ENCODE assay signal across 23 cellular contexts in genomic region chr9:82558855-82559615, GRCh38.
DNase-seq lines count a peak whose midpoint lies in the region; ATAC-seq and TF ChIP-seq lines count a peak whose summit lies in the region.
"Had no signal": no experiment of that assay in that cellular context is flagged by ENCODE, and none has a peak within 500 bp of the region (broad histone marks: within the 10 kb centered on the region; RNA-seq: fewer than 3 reads in every experiment).

No MANE protein-coding gene starts in this region.

- no peak overlapping the region for H3K27ac ChIP-seq in substantia nigra (ENCODE audit: low read depth, low read length, poor library complexity, severe bottlenecking)
- no peak overlapping the region for H3K27ac ChIP-seq in gastrocnemius medialis
- H3K27ac ChIP-seq: spleen, uterus had no signal

- H3K4me1 ChIP-seq in gastrocnemius medialis = peaks cover 0 to 4% of the 10 kb centered on the region in 2 donors
- H3K4me1 ChIP-seq: uterus had no signal

- in situ Hi-C loops in gastrocnemius medialis (cut with MboI; ENCODE audit: low sequenced_read_pairs in 4 of 4) = no loop called here

- no peaks in the 10 kb centered on the region for H3K9me3 ChIP-seq in gastrocnemius medialis
- H3K9me3 ChIP-seq: uterus had no signal

- intact Hi-C loops in gastrocnemius medialis (cut with DNase I; ENCODE audit: low total_unique reads) = no loop called here

- no peak for TF ChIP-seq CTCF in type B pancreatic cell (conservative IDR thresholded peaks at IDR 0.05)
- no peak for TF ChIP-seq CTCF in gastrocnemius medialis (IDR thresholded peaks at IDR 0.05 in 4 of 5, conservative IDR thresholded peaks at IDR 0.05 in 1 of 5)

- TF ChIP-seq POLR2A in gastrocnemius medialis (IDR thresholded peaks at IDR 0.05) = no peak

- H3K9me3 Mint-ChIP-seq in type B pancreatic cell = no peaks in the 10 kb centered on the region
- peaks cover 4% of the 10 kb centered on the region for H3K9me3 Mint-ChIP-seq in activated T-cell treated with anti-CD3 and anti-CD28 coated beads, Interleukin-2, amount 50 U/mL, for 4 hours
- H3K9me3 Mint-ChIP-seq: effector memory CD8-positive, alpha-beta T cell; natural killer cell treated with Interleukin-12 subunit alpha and Interleukin-12 subunit beta and Interleukin-15 and Interleukin-18, amount 100 ng/mL, for 72 hours had no signal

- DNase-seq in NCI-H82 (lab: John Stamatoyannopoulos, UW) (peak; percentile 14), NCI-H82 treated with DMSO at 0.1 percent for 48 hours (lab: John Stamatoyannopoulos, UW; ENCODE audit: unreplicated experiment) (no peak), astrocyte of the hippocampus (ENCODE audit: low read depth, low spot score) (peak; percentile 40), left kidney (ENCODE audit: low read depth, low spot score) (peak; percentile 31), type B pancreatic cell (ENCODE audit: extremely low spot score, unreplicated experiment) (no peak), substantia nigra (lab: John Stamatoyannopoulos, UW) (no peak), gastrocnemius medialis (no peak)
- no peak for DNase-seq in activated T-cell treated with anti-CD3 and anti-CD28 coated beads, Interleukin-2, amount 50 U/mL, for 4 hours
- DNase-seq: 8988T; activated CD4-positive, alpha-beta T cell treated with anti-CD3 and anti-CD28 coated beads, Interleukin-2, amount 50 U/mL, for 48 hours; activated naive CD4-positive, alpha-beta T cell; C1 segment of cervical spinal cord; DMS79; effector memory CD8-positive, alpha-beta T cell; islet precursor cell; Karpas-422; NCI-H1417; NCI-H526 treated with DMSO at 0.1 percent for 48 hours; SIG-M5; spleen; uterus had no signal

- ATAC-seq in activated T-cell treated with anti-CD3 and anti-CD28 coated beads, Interleukin-2, amount 50 U/mL, for 4 hours = no peak
- ATAC-seq in gastrocnemius medialis = no peak
- ATAC-seq: effector memory CD8-positive, alpha-beta T cell; natural killer cell treated with Interleukin-12 subunit alpha and Interleukin-12 subunit beta and Interleukin-15 and Interleukin-18, amount 100 ng/mL, for 72 hours had no signal

- H3K36me3 Mint-ChIP-seq in type B pancreatic cell = no peaks in the 10 kb centered on the region
- H3K36me3 Mint-ChIP-seq in activated T-cell treated with anti-CD3 and anti-CD28 coated beads, Interleukin-2, amount 50 U/mL, for 4 hours (ENCODE audit: insufficient read depth) = no peaks in the 10 kb centered on the region
- H3K36me3 Mint-ChIP-seq: natural killer cell treated with Interleukin-12 subunit alpha and Interleukin-12 subunit beta and Interleukin-15 and Interleukin-18, amount 100 ng/mL, for 72 hours had no signal

- H3K4me3 ChIP-seq in gastrocnemius medialis = no peak overlapping the region
- H3K4me3 ChIP-seq: spleen, uterus had no signal

- peak overlapping the region; percentile 2 for H3K4me3 Mint-ChIP-seq in type B pancreatic cell
- no peak overlapping the region for H3K4me3 Mint-ChIP-seq in activated T-cell treated with anti-CD3 and anti-CD28 coated beads, Interleukin-2, amount 50 U/mL, for 4 hours
- H3K4me3 Mint-ChIP-seq: effector memory CD8-positive, alpha-beta T cell; natural killer cell treated with Interleukin-12 subunit alpha and Interleukin-12 subunit beta and Interleukin-15 and Interleukin-18, amount 100 ng/mL, for 72 hours had no signal

- no peaks in the 10 kb centered on the region for H3K27me3 ChIP-seq in gastrocnemius medialis
- H3K27me3 ChIP-seq: spleen, uterus had no signal

- peaks cover 4% of the 10 kb centered on the region for H3K27me3 Mint-ChIP-seq in type B pancreatic cell
- H3K27me3 Mint-ChIP-seq in activated T-cell treated with anti-CD3 and anti-CD28 coated beads, Interleukin-2, amount 50 U/mL, for 4 hours (ENCODE audit: low read depth) = peaks cover 2% of the 10 kb centered on the region
- H3K27me3 Mint-ChIP-seq: effector memory CD8-positive, alpha-beta T cell; natural killer cell treated with Interleukin-12 subunit alpha and Interleukin-12 subunit beta and Interleukin-15 and Interleukin-18, amount 100 ng/mL, for 72 hours; progenitor cell of endocrine pancreas had no signal

- no peaks in the 10 kb centered on the region for H3K36me3 ChIP-seq in gastrocnemius medialis
- H3K36me3 ChIP-seq: spleen, uterus had no signal

- no peak overlapping the region for H3K27ac Mint-ChIP-seq in type B pancreatic cell
- H3K27ac Mint-ChIP-seq: effector memory CD8-positive, alpha-beta T cell; natural killer cell treated with Interleukin-12 subunit alpha and Interleukin-12 subunit beta and Interleukin-15 and Interleukin-18, amount 100 ng/mL, for 72 hours; progenitor cell of endocrine pancreas had no signal

- peaks cover 34% of the 10 kb centered on the region for H3K4me1 Mint-ChIP-seq in type B pancreatic cell (ENCODE audit: unreplicated experiment)
- H3K4me1 Mint-ChIP-seq in activated T-cell treated with anti-CD3 and anti-CD28 coated beads, Interleukin-2, amount 50 U/mL, for 4 hours (ENCODE audit: low read depth) = no peaks in the 10 kb centered on the region

Comparison
In these comparisons a context has a peak if more than half of its experiments do, and no peak if none do; other contexts are left out.
1. DNase-seq: peak in NCI-H82 (single experiment), astrocyte of the hippocampus (single experiment) and left kidney (single experiment); none in NCI-H82 treated with DMSO at 0.1 percent for 48 hours (single experiment), type B pancreatic cell (single experiment), substantia nigra (0 of 49), activated T-cell treated with anti-CD3 and anti-CD28 coated beads, Interleukin-2, amount 50 U/mL, for 4 hours (single experiment) and gastrocnemius medialis (0 of 2).